ENCODE assay signal across 16 cellular contexts in genomic region chr2:234091432-234091879, GRCh38. TPM values are rescaled to one million over a fixed set of nuclear protein-coding genes. Genes with fewer than 3 reads are reported as not detected.
DNase-seq lines count a peak whose midpoint lies in the region; ATAC-seq, FAIRE-seq and TF ChIP-seq lines count a peak whose summit lies in the region.
"Had no signal": no experiment of that assay in that cellular context is flagged by ENCODE, and none has a peak within 500 bp of the region (broad histone marks: within the 10 kb centered on the region; RNA-seq: fewer than 3 reads in every experiment).

No MANE protein-coding gene starts in this region.

- H3K4me2 ChIP-seq in neural progenitor cell: no peak overlapping the region

- H3K36me3 Mint-ChIP-seq in neural progenitor cell (no peaks in the 10 kb centered on the region), chondrocyte (ENCODE audit: low read depth) (peaks cover 5% of the 10 kb centered on the region)
- H3K36me3 Mint-ChIP-seq: activated CD8-positive, alpha-beta memory T cell treated with anti-CD3 and anti-CD28 coated beads, Interleukin-2, amount 10 ng/mL, durations not matched to agents 7 days and 5 days had no signal

- H3K9me3 Mint-ChIP-seq in neural progenitor cell: peaks cover 12% of the 10 kb centered on the region
- H3K9me3 Mint-ChIP-seq in chondrocyte (ENCODE audit: low read depth): peaks cover 24% of the 10 kb centered on the region

- TF ChIP-seq CTCF in bronchial epithelial cell (IDR thresholded peaks at IDR 0.05; ENCODE audit: insufficient read depth, low read length, severe bottlenecking) (no peak), neural progenitor cell (IDR thresholded peaks at IDR 0.05) (no peak), chondrocyte (IDR thresholded peaks at IDR 0.05) (no peak)

- peak overlapping the region; percentile 76 for H2AFZ ChIP-seq in neural progenitor cell (replicated peaks)

- peak overlapping the region; percentile 62 for H3K27ac Mint-ChIP-seq in neural progenitor cell
- H3K27ac Mint-ChIP-seq in chondrocyte (ENCODE audit: unreplicated experiment): no peak overlapping the region
- H3K27ac Mint-ChIP-seq: activated CD8-positive, alpha-beta memory T cell treated with anti-CD3 and anti-CD28 coated beads, Interleukin-2, amount 10 ng/mL, durations not matched to agents 7 days and 5 days had no signal

- no peak overlapping the region for H3K4me3 Mint-ChIP-seq in neural progenitor cell
- no peak overlapping the region for H3K4me3 Mint-ChIP-seq in chondrocyte (ENCODE audit: unreplicated experiment)
- H3K4me3 Mint-ChIP-seq: activated CD8-positive, alpha-beta memory T cell treated with anti-CD3 and anti-CD28 coated beads, Interleukin-2, amount 10 ng/mL, durations not matched to agents 7 days and 5 days; CD4-positive, alpha-beta memory T cell had no signal

- FAIRE-seq in bronchial epithelial cell (lab: Jason Lieb, UNC): no peak
- FAIRE-seq: GM12891 had no signal

- H3K4me1 ChIP-seq in neural progenitor cell: no peaks in the 10 kb centered on the region
- H3K4me1 ChIP-seq: tibial artery had no signal

- no peaks in the 10 kb centered on the region for H3K36me3 ChIP-seq in bronchial epithelial cell (ENCODE audit: control insufficient read depth, insufficient read depth, low read length)
- peaks cover 3% of the 10 kb centered on the region for H3K36me3 ChIP-seq in neural progenitor cell
- H3K36me3 ChIP-seq: tibial artery had no signal

- H3K27me3 Mint-ChIP-seq in neural progenitor cell (ENCODE audit: insufficient read depth, low read depth) (peaks cover 2% of the 10 kb centered on the region), chondrocyte (ENCODE audit: low read depth) (no peaks in the 10 kb centered on the region)

- H3K9ac ChIP-seq in neural progenitor cell: no peak overlapping the region

- no peaks in the 10 kb centered on the region for H4K20me1 ChIP-seq in neural progenitor cell (ENCODE audit: low read depth)

- no peaks in the 10 kb centered on the region for H3K27me3 ChIP-seq in bronchial epithelial cell (ENCODE audit: control insufficient read depth, insufficient read depth, low read length)
- no peaks in the 10 kb centered on the region for H3K27me3 ChIP-seq in neural progenitor cell
- H3K27me3 ChIP-seq: tibial artery had no signal

- peaks cover 7% of the 10 kb centered on the region for H3K9me3 ChIP-seq in neural progenitor cell (ENCODE audit: low read depth)
- H3K9me3 ChIP-seq: tibial artery had no signal

- no peak overlapping the region for H3K4me3 ChIP-seq in bronchial epithelial cell (ENCODE audit: low read depth, low read length)
- no peak overlapping the region for H3K4me3 ChIP-seq in neural progenitor cell
- H3K4me3 ChIP-seq: tibial artery had no signal

- H3K4me1 Mint-ChIP-seq in neural progenitor cell (peaks cover 10% of the 10 kb centered on the region), chondrocyte (ENCODE audit: low read depth) (peaks cover 14% of the 10 kb centered on the region)

- no peak overlapping the region for H3K27ac ChIP-seq in neural progenitor cell
- H3K27ac ChIP-seq: tibial artery had no signal

- DNase-seq in COR-L47 (lab: John Stamatoyannopoulos, UW): peak; percentile 64
- peak; percentile 8 for DNase-seq in NCI-H2107 (lab: John Stamatoyannopoulos, UW)
- DNase-seq in bronchial epithelial cell (ENCODE audit: low read depth): peak; percentile 30
- no peak for DNase-seq in neural progenitor cell (ENCODE audit: low spot score)
- no peak for DNase-seq in chondrocyte (ENCODE audit: low spot score)
- DNase-seq in HUDEP-2 (lab: John Stamatoyannopoulos, UW; ENCODE audit: unreplicated experiment in 76 of 76): no peak
- no peak for DNase-seq in T-helper 9 cell
- DNase-seq: activated CD8-positive, alpha-beta memory T cell treated with anti-CD3 and anti-CD28 coated beads, Interleukin-2, amount 10 ng/mL, durations not matched to agents 7 days and 5 days; CD4-positive, alpha-beta memory T cell; MM.1S; stimulated activated CD4-positive, alpha-beta T cell treated with anti-CD3 and anti-CD28 coated beads, Interleukin-4, amount 100 ng/mL, for 4 hours; tibial artery had no signal

- H3F3A ChIP-seq in neural progenitor cell (ENCODE audit: low read depth): no peaks in the 10 kb centered on the region

- ATAC-seq in HG03378 (IDR thresholded peaks at IDR 0.05; ENCODE audit: unreplicated experiment): no peak
- ATAC-seq: activated CD8-positive, alpha-beta memory T cell treated with anti-CD3 and anti-CD28 coated beads, Interleukin-2, amount 10 ng/mL, durations not matched to agents 7 days and 5 days had no signal

- H3K79me2 ChIP-seq in neural progenitor cell (ENCODE audit: low read depth): no peaks in the 10 kb centered on the region

RNA-seq across cellular contexts. Expression of gene SPP2, which starts 41.0 kb away (rescaled TPM):
- total RNA-seq in bronchial epithelial cell (not detected in 2 replicates), neural progenitor cell (ENCODE audit: low replicate concordance) (not detected in 2 replicates), chondrocyte (not detected in 3 replicates)
- total RNA-seq: activated CD8-positive, alpha-beta memory T cell treated with anti-CD3 and anti-CD28 coated beads, Interleukin-2, amount 10 ng/mL, durations not matched to agents 7 days and 5 days; cardiac septum; CD4-positive, alpha-beta memory T cell; SK-MEL-5 had no signal

Comparison
In these comparisons a context has a peak if more than half of its experiments do, and no peak if none do; other contexts are left out.
1. DNase-seq: peak in COR-L47 (single experiment), NCI-H2107 (single experiment) and bronchial epithelial cell (single experiment); none in neural progenitor cell (single experiment), chondrocyte (single experiment), HUDEP-2 (0 of 76) and T-helper 9 cell (single experiment).